In genomic region chr9:105373723-105374122, GRCh38 we compare ENCODE assay signal across 25 cellular contexts.
"Had no signal": no experiment of that assay in that cellular context is flagged by ENCODE, and none has a peak within 500 bp of the region (broad histone marks: within the 10 kb centered on the region; RNA-seq: fewer than 3 reads in every experiment).

No MANE protein-coding gene starts in this region.

- H3K4me3 Mint-ChIP-seq: activated CD4-positive, alpha-beta memory T cell treated with anti-CD3 and anti-CD28 coated beads for 36 hours; activated CD4-positive, alpha-beta T cell treated with anti-CD3 and anti-CD28 coated beads, Interleukin-2, amount 10 ng/mL, durations not matched to agents 7 days and 5 days; activated naive CD4-positive, alpha-beta T cell treated with anti-CD3 and anti-CD28 coated beads, Interleukin-2, amount 10 ng/mL, durations not matched to agents 7 days and 5 days; activated naive CD8-positive, alpha-beta T cell treated with anti-CD3 and anti-CD28 coated beads, Interleukin-2, amount 10 ng/mL, durations not matched to agents 7 days and 5 days; activated T-cell treated with anti-CD3 and anti-CD28 coated beads, Interleukin-2, amount 50 U/mL, for 4 hours; T-helper 17 cell had no signal

- H3K27me3 ChIP-seq: adrenal gland, MG63 had no signal

- H3K27me3 Mint-ChIP-seq: activated CD4-positive, alpha-beta memory T cell treated with anti-CD3 and anti-CD28 coated beads for 36 hours; activated CD4-positive, alpha-beta T cell treated with anti-CD3 and anti-CD28 coated beads, Interleukin-2, amount 10 ng/mL, durations not matched to agents 7 days and 5 days; activated naive CD4-positive, alpha-beta T cell treated with anti-CD3 and anti-CD28 coated beads, Interleukin-2, amount 10 ng/mL, durations not matched to agents 7 days and 5 days; activated naive CD8-positive, alpha-beta T cell treated with anti-CD3 and anti-CD28 coated beads, Interleukin-2, amount 10 ng/mL, durations not matched to agents 7 days and 5 days; T-helper 17 cell had no signal

- H3K27ac Mint-ChIP-seq: activated CD4-positive, alpha-beta memory T cell treated with anti-CD3 and anti-CD28 coated beads for 36 hours; activated CD4-positive, alpha-beta T cell treated with anti-CD3 and anti-CD28 coated beads, Interleukin-2, amount 10 ng/mL, durations not matched to agents 7 days and 5 days; activated naive CD4-positive, alpha-beta T cell treated with anti-CD3 and anti-CD28 coated beads, Interleukin-2, amount 10 ng/mL, durations not matched to agents 7 days and 5 days; activated naive CD8-positive, alpha-beta T cell treated with anti-CD3 and anti-CD28 coated beads, Interleukin-2, amount 10 ng/mL, durations not matched to agents 7 days and 5 days; T-helper 17 cell had no signal

- H3K9me3 Mint-ChIP-seq: activated CD4-positive, alpha-beta memory T cell treated with anti-CD3 and anti-CD28 coated beads for 36 hours; activated CD4-positive, alpha-beta T cell treated with anti-CD3 and anti-CD28 coated beads, Interleukin-2, amount 10 ng/mL, durations not matched to agents 7 days and 5 days; activated naive CD4-positive, alpha-beta T cell treated with anti-CD3 and anti-CD28 coated beads, Interleukin-2, amount 10 ng/mL, durations not matched to agents 7 days and 5 days; activated naive CD8-positive, alpha-beta T cell treated with anti-CD3 and anti-CD28 coated beads, Interleukin-2, amount 10 ng/mL, durations not matched to agents 7 days and 5 days; activated T-cell treated with anti-CD3 and anti-CD28 coated beads, Interleukin-2, amount 50 U/mL, for 4 hours had no signal

- H3K4me3 ChIP-seq: adrenal gland, MG63 had no signal

- H3K4me1 ChIP-seq: adrenal gland had no signal

- H3K27ac ChIP-seq: adrenal gland had no signal

- H3K36me3 ChIP-seq: MG63 had no signal

- H3K36me3 Mint-ChIP-seq: activated naive CD4-positive, alpha-beta T cell treated with anti-CD3 and anti-CD28 coated beads, Interleukin-2, amount 10 ng/mL, durations not matched to agents 7 days and 5 days had no signal

- H3K9me3 ChIP-seq: adrenal gland, MG63 had no signal

- ATAC-seq: activated T-cell treated with anti-CD3 and anti-CD28 coated beads, Interleukin-2, amount 50 U/mL, for 4 hours; PC-3; T-helper 17 cell had no signal

- DNase-seq: activated CD4-positive, alpha-beta memory T cell treated with anti-CD3 and anti-CD28 coated beads for 36 hours; activated CD4-positive, alpha-beta T cell treated with anti-CD3 and anti-CD28 coated beads, Interleukin-2, amount 10 ng/mL, durations not matched to agents 7 days and 5 days; activated CD4-positive, CD25-positive, alpha-beta regulatory T cell; activated CD8-positive, alpha-beta memory T cell treated with anti-CD3 and anti-CD28 coated beads for 24 hours; activated gamma-delta T cell; activated naive CD4-positive, alpha-beta T cell treated with anti-CD3 and anti-CD28 coated beads, Interleukin-2, amount 10 ng/mL, durations not matched to agents 7 days and 5 days; activated naive CD8-positive, alpha-beta T cell treated with anti-CD3 and anti-CD28 coated beads, Interleukin-2, amount 10 ng/mL, durations not matched to agents 7 days and 5 days; activated T-cell treated with anti-CD3 and anti-CD28 coated beads, Interleukin-2, amount 50 U/mL, for 4 hours; adrenal gland; anterior cingulate cortex; central memory CD4-positive, alpha-beta T cell; MG63; MV-4-11; NCI-H1105; NCI-H1436; NCI-H187; NCI-H2081 treated with DMSO at 0.1 percent for 48 hours; NCI-H446; NCI-H524; NCI-H748 treated with DMSO at 0.1 percent for 48 hours; NK-92 treated with Interleukin-12 subunit alpha and Interleukin-12 subunit beta, amount 100 ng/mL, for 24 hours; PC-3; SHP77 treated with DMSO at 0.1 percent for 48 hours; T-helper 17 cell; T-helper 9 cell had no signal
